7 cellular contexts compared by ENCODE assay signal in genomic region chr6:113631616-113632015, GRCh38.
A peak's percentile ranks its signal among the peaks of the same experiment; 100 is the strongest.
DNase-seq lines count a peak whose midpoint lies in the region; ATAC-seq, FAIRE-seq and TF ChIP-seq lines count a peak whose summit lies in the region.

No MANE protein-coding gene starts in this region.

- RAD21 ChIA-PET in HCT116 (lab: Charles Lee; ENCODE audit: low non-redundant PET in 1 of 2, low total read pairs in 2 of 2, uncharacterized antibody in 2 of 2, unreplicated experiment in 2 of 2), result no interaction called here

- H3K9me3 ChIP-seq in HCT116 (ENCODE audit: control insufficient read depth in 1 of 2, insufficient read depth in 1 of 2, low read depth in 1 of 2, low read length in 2 of 2), result no peaks in the 10 kb centered on the region
- H3K9me3 ChIP-seq in HepG2 (ENCODE audit: low read length), result no peaks in the 10 kb centered on the region
- H3K9me3 ChIP-seq in stomach, result no peaks in the 10 kb centered on the region

- DNase-seq in HCT116 (ENCODE audit: low read depth, low spot score) (no peak), HepG2 (ENCODE audit: low spot score) (no peak), stomach (no peak), NCI-H1436 (lab: John Stamatoyannopoulos, UW) (no peak), GM12892 (ENCODE audit: insufficient read length) (no peak), NCI-H1694 (lab: John Stamatoyannopoulos, UW) (no peak)

- H2AFZ ChIP-seq in HCT116 (ENCODE audit: low read depth, low read length, poor library complexity, severe bottlenecking), result peak overlapping the region; percentile 89
- H2AFZ ChIP-seq in HepG2 (ENCODE audit: low read length), result no peak overlapping the region

- no peak for ATAC-seq in HCT116
- no peak for ATAC-seq in activated T-helper 17 cell treated with anti-CD3 and anti-CD28 coated beads, Interleukin-2, amount 50 U/mL, for 72 hours (replicated peaks)
- no peak for ATAC-seq in HepG2

- TF ChIP-seq POLR2A in HCT116 (IDR thresholded peaks at IDR 0.05; ENCODE audit: borderline replicate concordance, extremely low read depth, insufficient read depth, insufficient read length) (no peak), HepG2 (IDR thresholded peaks at IDR 0.05; ENCODE audit: insufficient read depth in 1 of 2, low read depth in 2 of 2, low read length in 2 of 2) (no peak), stomach (IDR thresholded peaks at IDR 0.05) (no peak), GM12892 (IDR thresholded peaks at IDR 0.05; ENCODE audit: low read depth, low read length) (no peak)

- H3K4me1 ChIP-seq in HCT116 (ENCODE audit: control insufficient read depth in 1 of 2, insufficient read depth in 2 of 2, low read length in 2 of 2), result peaks cover 11 to 27% of the 10 kb centered on the region in 2 experiments
- H3K4me1 ChIP-seq in HepG2 (ENCODE audit: insufficient read depth, low read length), result peaks cover 66% of the 10 kb centered on the region
- H3K4me1 ChIP-seq in stomach, result peaks cover 20 to 72% (median 38%) of the 10 kb centered on the region in 4 donors

- 98% methylated on average over 2 of the region's 2 CpGs for WGBS in HepG2 (ENCODE audit: low lambda C conversion rate)
- WGBS in stomach, 5 donors, result 59 to 85% (median 66%) methylated on average over 2 of the region's 2 CpGs

- BruUV-seq in HCT116 (replicated peaks; lab: Mats Ljungman, UMichigan) (no TSS peak), HepG2 (replicated peaks; lab: Mats Ljungman, UMichigan) (no TSS peak)

- no peaks in the 10 kb centered on the region for H3K27me3 ChIP-seq in HCT116 (ENCODE audit: insufficient read depth, low read length)
- H3K27me3 ChIP-seq in HepG2 (ENCODE audit: control insufficient read depth in 1 of 2, insufficient read depth in 2 of 2, low read length in 2 of 2), result no peaks in the 10 kb centered on the region
- no peaks in the 10 kb centered on the region for H3K27me3 ChIP-seq in stomach

- CTCF ChIA-PET in HCT116 (lab: Charles Lee) (no interaction called here), HepG2 (lab: Yijun Ruan, JAX; ENCODE audit: low intra/inter-chr PET ratio, low total read pairs) (no interaction called here)

- H4K20me1 ChIP-seq in HCT116 (ENCODE audit: insufficient read depth) (no peaks in the 10 kb centered on the region), HepG2 (ENCODE audit: insufficient read depth, low read length) (no peaks in the 10 kb centered on the region)

- no peaks in the 10 kb centered on the region for H3K27me3 Mint-ChIP-seq in activated T-helper 17 cell treated with anti-CD3 and anti-CD28 coated beads, Interleukin-2, amount 50 U/mL, for 72 hours

- in situ Hi-C loops in HepG2 (cut with HindIII; ENCODE audit: extremely low pct_ligation_motif_present, low pct_unique_long_range_greater_than_20kb), result loop anchor here (5.0 to 10.0 kb wide), 2 partner anchors 226 to 277 kb away; partner anchors contain the start of gene MARCKS

- H3K9me2 ChIP-seq in HCT116 (ENCODE audit: insufficient read depth), result no peaks in the 10 kb centered on the region

- intact Hi-C loops in HCT116 (cut with micrococcal nuclease), result loop anchor here (5.0 kb wide), 1 partner anchor 226 kb away; the partner anchor contains the start of gene MARCKS
- intact Hi-C loops in HepG2 (cut with micrococcal nuclease; ENCODE audit: unreplicated experiment), result loop anchor here (2.0 kb wide), 1 partner anchor 227 kb away; no protein-coding TSS in a partner anchor
- intact Hi-C loops in stomach (cut with DNase I; ENCODE audit: low total_unique reads), result no loop called here

- TF ChIP-seq EP300 in HepG2 (IDR thresholded peaks at IDR 0.05; ENCODE audit: low read depth in 2 of 2, low read length in 2 of 2), result no peak
- TF ChIP-seq EP300 in HepG2 (CRISPR knock-in tag; IDR thresholded peaks at IDR 0.05; ENCODE audit: borderline replicate concordance), result no peak
- no peak for TF ChIP-seq EP300 in stomach (IDR thresholded peaks at IDR 0.05)

- no peak for FAIRE-seq in HepG2 (lab: Jason Lieb, UNC)
- no peak for FAIRE-seq in GM12892 (lab: Jason Lieb, UNC)

- TF ChIP-seq CTCF in HCT116 (IDR thresholded peaks at IDR 0.05 in 2 of 3, conservative IDR thresholded peaks at IDR 0.05 in 1 of 3; ENCODE audit: borderline replicate concordance in 1 of 3, insufficient read depth in 1 of 3, low read depth in 2 of 3, low read length in 2 of 3), result no peak
- no peak for TF ChIP-seq CTCF in HepG2 (CRISPR knock-in tag; IDR thresholded peaks at IDR 0.05)
- no peak for TF ChIP-seq CTCF in stomach (IDR thresholded peaks at IDR 0.05)

- H3K4me3 ChIP-seq in HCT116 (replicated peaks in 1 of 2; ENCODE audit: low read depth in 1 of 2, low read length in 2 of 2), result no peak overlapping the region
- H3K4me3 ChIP-seq in HepG2 (replicated peaks in 1 of 3; ENCODE audit: insufficient read depth in 1 of 3, low read depth in 2 of 3, low read length in 3 of 3), result no peak overlapping the region; a peak in 1 of 6 replicates
- H3K4me3 ChIP-seq in stomach, result no peak overlapping the region

- H3K36me3 Mint-ChIP-seq in activated T-helper 17 cell treated with anti-CD3 and anti-CD28 coated beads, Interleukin-2, amount 50 U/mL, for 72 hours (ENCODE audit: low read depth), result no peaks in the 10 kb centered on the region

- H3K4me2 ChIP-seq in HCT116 (ENCODE audit: low read length) (peak overlapping the region; percentile 74), HepG2 (ENCODE audit: low read depth, low read length) (peak overlapping the region; percentile 67)

- H3K79me2 ChIP-seq in HCT116 (ENCODE audit: insufficient read depth, low read length), result no peaks in the 10 kb centered on the region
- no peaks in the 10 kb centered on the region for H3K79me2 ChIP-seq in HepG2 (ENCODE audit: insufficient read depth, low read length)

- H3K9me3 Mint-ChIP-seq in activated T-helper 17 cell treated with anti-CD3 and anti-CD28 coated beads, Interleukin-2, amount 50 U/mL, for 72 hours, result no peaks in the 10 kb centered on the region

- H3K36me3 ChIP-seq in HCT116 (ENCODE audit: control insufficient read depth in 1 of 2, insufficient read depth in 2 of 2, low read length in 2 of 2) (no peaks in the 10 kb centered on the region), HepG2 (replicated peaks in 1 of 2; ENCODE audit: control insufficient read depth in 1 of 2, insufficient read depth in 2 of 2, low read length in 2 of 2) (no peaks in the 10 kb centered on the region), stomach (no peaks in the 10 kb centered on the region)

- peak overlapping the region; percentile 64 for H3K4me3 Mint-ChIP-seq in activated T-helper 17 cell treated with anti-CD3 and anti-CD28 coated beads, Interleukin-2, amount 50 U/mL, for 72 hours

- POLR2A ChIA-PET in HCT116 (lab: Charles Lee) (no interaction called here), HepG2 (lab: Yijun Ruan, JAX) (interaction anchor here (1.5 to 4.1 kb wide), 3 partner anchors 11 to 227 kb away, joined by 5 to 49 read pairs (median 14); no protein-coding TSS in a partner anchor)

- H3K9ac ChIP-seq in HCT116 (ENCODE audit: low read length), result no peak overlapping the region
- H3K9ac ChIP-seq in HepG2 (ENCODE audit: insufficient read depth, low read depth, low read length), result peak overlapping the region; percentile 63; the same call in 1 of the 2 replicates

- H3K27ac Mint-ChIP-seq in activated T-helper 17 cell treated with anti-CD3 and anti-CD28 coated beads, Interleukin-2, amount 50 U/mL, for 72 hours, result peak overlapping the region; percentile 82

- H3K27ac ChIP-seq in HCT116 (ENCODE audit: low read depth, low read length) (no peak overlapping the region), HepG2 (ENCODE audit: extremely low read length, insufficient read depth, low read length) (peak overlapping the region; percentile 61), stomach (peak overlapping the region; percentile 63 to 82 (median 71))

- peaks cover 40% of the 10 kb centered on the region for H3K4me1 Mint-ChIP-seq in activated T-helper 17 cell treated with anti-CD3 and anti-CD28 coated beads, Interleukin-2, amount 50 U/mL, for 72 hours

- no peak for TF ChIP-seq RAD21 in HCT116 (IDR thresholded peaks at IDR 0.05; ENCODE audit: low read depth)
- TF ChIP-seq RAD21 in HepG2 (CRISPR knock-in tag; IDR thresholded peaks at IDR 0.05), result no peak

TF ChIP-seq in HCT116, 20 proteins besides CTCF, POLR2A, EP300 and RAD21:
- TF ChIP-seq ELF1 (IDR thresholded peaks at IDR 0.05; ENCODE audit: borderline replicate concordance, low read depth), result no peak
- no peak for TF ChIP-seq SRF (IDR thresholded peaks at IDR 0.05; ENCODE audit: low read depth)
- no peak for TF ChIP-seq FOSL1 (IDR thresholded peaks at IDR 0.05; ENCODE audit: low read depth)
TF ChIP-seq in HCT116: peak in this region for 0.

TF ChIP-seq in HepG2, 621 proteins besides CTCF, POLR2A, EP300 and RAD21:
- TF ChIP-seq NRL (CRISPR knock-in tag; IDR thresholded peaks at IDR 0.05; ENCODE audit: borderline replicate concordance) (no peak), ZNF629 (CRISPR knock-in tag; conservative IDR thresholded peaks at IDR 0.05) (peak; percentile 72)
TF ChIP-seq in HepG2: peak in this region for 1.
